Comparison of ENCODE assay signal across 16 cellular contexts in genomic region chr15:68576253-68577236, GRCh38. TPM values are rescaled to one million over a fixed set of nuclear protein-coding genes. Genes with fewer than 3 reads are reported as not detected.
DNase-seq lines count a peak whose midpoint lies in the region; ATAC-seq, FAIRE-seq and TF ChIP-seq lines count a peak whose summit lies in the region.
"Had no signal": no experiment of that assay in that cellular context is flagged by ENCODE, and none has a peak within 500 bp of the region (broad histone marks: within the 10 kb centered on the region; RNA-seq: fewer than 3 reads in every experiment).

No MANE protein-coding gene starts in this region.

- H2BK15ac ChIP-seq in H1 (ENCODE audit: low read length), result peak overlapping the region; percentile 93

- peak overlapping the region; percentile 10; the same call in 1 of the 2 replicates for H3K18ac ChIP-seq in H1 (ENCODE audit: extremely low read depth, low read length)

- H3K14ac ChIP-seq in H1 (ENCODE audit: insufficient read length), result no peak overlapping the region

- WGBS in H1 (ENCODE audit: extremely low coverage in 1 of 2, insufficient coverage in 1 of 2, insufficient read length in 1 of 2, insufficient replicate concordance in 2 of 2, low coverage in 1 of 2, low lambda C conversion rate in 2 of 2, missing lambda C conversion rate in 1 of 2), 2 experiments, result 79% methylated on average over 10 of the region's 10 CpGs; no CpG with 5 or more reads in 1 of the 2 experiments

- intact Hi-C loops in left ventricle myocardium superior (cut with micrococcal nuclease) (loop anchor here (10.0 kb wide), 1 partner anchor 248 kb away; the partner anchor contains the start of gene ANP32A), left ventricle myocardium inferior (cut with micrococcal nuclease) (loop anchor here (5.0 kb wide), 1 partner anchor 96 kb away; no protein-coding TSS in a partner anchor)

- ATAC-seq in left ventricle myocardium superior, result no peak
- no peak for ATAC-seq in GM21360 (IDR thresholded peaks at IDR 0.05; ENCODE audit: unreplicated experiment)
- ATAC-seq: activated T-cell treated with anti-CD3 and anti-CD28 coated beads, Interleukin-2, amount 50 U/mL, for 4 hours had no signal

- no peak overlapping the region for H3K4ac ChIP-seq in H1 (replicated peaks; ENCODE audit: insufficient read length, low read depth, low read length)

- no peak overlapping the region for H3K9ac ChIP-seq in H1 (replicated peaks in 1 of 4; ENCODE audit: extremely low read depth in 1 of 4, low read depth in 3 of 4, low read length in 3 of 4)

- CTCF ChIA-PET in H1 (lab: Charles Lee; ENCODE audit: partially characterized antibody), result interaction anchor here (1.0 to 1.7 kb wide), 8 partner anchors 9 to 144 kb away, joined by 3 to 6 read pairs (median 3); no protein-coding TSS in a partner anchor

- in situ Hi-C loops in GM13977 (cut with MboI; ENCODE audit: low pct_unique_long_range_greater_than_20kb, low sequenced_read_pairs, unreplicated experiment), result no loop called here

- FAIRE-seq in H1 (lab: Jason Lieb, UNC), result no peak
- FAIRE-seq in urothelium cell line (lab: Jason Lieb, UNC), result peak; percentile 59

- H3K4me3 ChIP-seq in left ventricle myocardium inferior, result no peak overlapping the region
- no peak overlapping the region for H3K4me3 ChIP-seq in H1 (ENCODE audit: extremely low read depth in 1 of 4, insufficient read depth in 2 of 4, low read depth in 3 of 4, low read length in 4 of 4)
- H3K4me3 ChIP-seq in H7 (ENCODE audit: insufficient read depth, low read depth, low read length), result no peak overlapping the region
- H3K4me3 ChIP-seq: body of pancreas, mucosa of descending colon had no signal

- H2BK120ac ChIP-seq in H1 (replicated peaks; ENCODE audit: low read depth, low read length), result no peak overlapping the region

- no peak for TF ChIP-seq RAD21 in H1 (IDR thresholded peaks at IDR 0.05 in 1 of 2, conservative IDR thresholded peaks at IDR 0.05 in 1 of 2; ENCODE audit: low read depth in 2 of 2, low read length in 2 of 2)

- no peak overlapping the region for H2AFZ ChIP-seq in H1 (ENCODE audit: low read length)

- no peak overlapping the region for H4K8ac ChIP-seq in H1 (ENCODE audit: extremely low read depth, insufficient read depth, low read length)

- H3K23ac ChIP-seq in H1 (ENCODE audit: insufficient read length), result no peak overlapping the region

- H4K20me1 ChIP-seq in H1 (replicated peaks in 1 of 2; ENCODE audit: control insufficient read depth in 1 of 2, insufficient read depth in 2 of 2, low read length in 2 of 2), result no peaks in the 10 kb centered on the region

- no peak overlapping the region for H4K91ac ChIP-seq in H1 (replicated peaks; ENCODE audit: insufficient read length, low read length)

- H3K27ac ChIP-seq in left ventricle myocardium inferior (replicated peaks) (no peak overlapping the region), H1 (ENCODE audit: low read depth, low read length) (no peak overlapping the region)
- H3K27ac ChIP-seq: body of pancreas had no signal

- H4K5ac ChIP-seq in H1 (ENCODE audit: insufficient read length, low read depth, low read length), result no peak overlapping the region

- peak overlapping the region in 1 of 2 experiments; percentile 95; a peak in 1 of 4 replicates for H3K4me2 ChIP-seq in H1 (ENCODE audit: insufficient read depth in 1 of 2, low read depth in 2 of 2, low read length in 2 of 2)

- no peak overlapping the region for H2AK5ac ChIP-seq in H1 (ENCODE audit: low read depth, low read length)

- TF ChIP-seq CTCF in left ventricle myocardium inferior (IDR thresholded peaks at IDR 0.05; ENCODE audit: borderline replicate concordance) (no peak), H1 (IDR thresholded peaks at IDR 0.05; ENCODE audit: control extremely low read depth in 1 of 3, insufficient read depth in 1 of 3, low read depth in 1 of 3, low read length in 3 of 3) (no peak), GM13977 (IDR thresholded peaks at IDR 0.05; ENCODE audit: extremely low read depth, insufficient read depth, missing control alignments) (no peak)

- H2BK5ac ChIP-seq in H1 (ENCODE audit: low read depth, low read length), result no peak overlapping the region

- H2BK12ac ChIP-seq in H1 (ENCODE audit: low read depth, low read length), result peak overlapping the region; percentile 4; the same call in 1 of the 2 replicates

- no peaks in the 10 kb centered on the region for H3K9me3 ChIP-seq in left ventricle myocardium inferior (replicated peaks)
- H3K9me3 ChIP-seq in H1 (ENCODE audit: insufficient read depth in 2 of 2, low read depth in 1 of 2, low read length in 1 of 2), result no peaks in the 10 kb centered on the region
- H3K9me3 ChIP-seq: body of pancreas, mucosa of descending colon had no signal

- POLR2A ChIA-PET in H1 (lab: Charles Lee; ENCODE audit: partially characterized antibody), result interaction anchor here (1.6 kb wide), 1 partner anchor 97 kb away, joined by 4 read pairs; no protein-coding TSS in a partner anchor

- peaks cover 14% of the 10 kb centered on the region for H3K23me2 ChIP-seq in H1 (ENCODE audit: low read depth, low read length)

- no peak overlapping the region for H3K56ac ChIP-seq in H1 (replicated peaks; ENCODE audit: insufficient read length, low read depth, low read length)

- H3K79me1 ChIP-seq in H1 (ENCODE audit: low read depth, low read length), result no peaks in the 10 kb centered on the region; the same call in 1 of the 2 replicates

- TF ChIP-seq EP300 in H1 (IDR thresholded peaks at IDR 0.05; ENCODE audit: borderline replicate concordance in 1 of 2, low read depth in 2 of 2, low read length in 2 of 2), result no peak

- H2BK20ac ChIP-seq in H1 (ENCODE audit: low read length), result no peak overlapping the region

- H3K4me1 ChIP-seq in left ventricle myocardium inferior, result peaks cover 36% of the 10 kb centered on the region
- peaks cover 15 to 45% (median 32%) of the 10 kb centered on the region in 4 experiments for H3K4me1 ChIP-seq in H1 (replicated peaks in 1 of 4; ENCODE audit: control insufficient read depth in 3 of 4, insufficient read depth in 4 of 4, low read length in 3 of 4)

- DNase-seq in left ventricle myocardium superior (peak; percentile 34), left ventricle myocardium inferior (no peak), NCI-H2227 treated with DMSO at 0.1 percent for 48 hours (lab: John Stamatoyannopoulos, UW) (peak; percentile 3), H1 (ENCODE audit: low read depth in 1 of 2, low spot score in 2 of 2) (no peak), urothelium cell line (ENCODE audit: low spot score) (no peak), H7 (no peak), GM13977 (ENCODE audit: low spot score) (no peak)
- DNase-seq: activated T-cell treated with anti-CD3 and anti-CD28 coated beads, Interleukin-2, amount 50 U/mL, for 4 hours; body of pancreas; effector CD4-positive, alpha-beta T cell; foreskin fibroblast; GDM1; stimulated activated CD4-positive, alpha-beta T cell treated with anti-CD3 and anti-CD28 coated beads, Interleukin-4, amount 100 ng/mL, for 24 hours; stimulated activated naive CD4-positive, alpha-beta T cell treated with Interleukin-2 at 50 U/mL for 16 hours had no signal

- no peaks in the 10 kb centered on the region for H3K27me3 ChIP-seq in left ventricle myocardium inferior (ENCODE audit: low read depth)
- H3K27me3 ChIP-seq in H1 (replicated peaks in 1 of 4; ENCODE audit: control insufficient read depth in 3 of 4, extremely low read depth in 1 of 4, insufficient read depth in 3 of 4, low read length in 3 of 4), result peaks cover 0 to 31% (median 24%) of the 10 kb centered on the region in 4 experiments; a peak in 6 of 7 replicates
- peaks cover 26% of the 10 kb centered on the region for H3K27me3 ChIP-seq in H7 (ENCODE audit: control insufficient read depth, insufficient read depth, low read length)
- H3K27me3 ChIP-seq: body of pancreas had no signal

- no peaks in the 10 kb centered on the region for H3K79me2 ChIP-seq in H1 (ENCODE audit: control insufficient read depth in 1 of 2, insufficient read depth in 2 of 2, low read length in 2 of 2)

- TF ChIP-seq POLR2A in H1 (IDR thresholded peaks at IDR 0.05; ENCODE audit: control extremely low read depth in 1 of 2, low read depth in 2 of 2, low read length in 2 of 2), result no peak

- H3K36me3 ChIP-seq in left ventricle myocardium inferior (no peaks in the 10 kb centered on the region), H1 (ENCODE audit: control insufficient read depth in 2 of 4, insufficient read depth in 4 of 4, low read length in 3 of 4) (no peaks in the 10 kb centered on the region), H7 (replicated peaks; ENCODE audit: control insufficient read depth, insufficient read depth, low read length) (no peaks in the 10 kb centered on the region)

TF ChIP-seq in H1, 55 proteins besides CTCF, POLR2A, EP300 and RAD21 (continues in another document):
- TF ChIP-seq SP1 (IDR thresholded peaks at IDR 0.05; ENCODE audit: low read depth, low read length) (no peak), CTBP2 (IDR thresholded peaks at IDR 0.05; ENCODE audit: borderline replicate concordance, insufficient read depth, insufficient read length, low read length) (no peak), SIN3A (conservative IDR thresholded peaks at IDR 0.05 in 1 of 2, IDR thresholded peaks at IDR 0.05 in 1 of 2; ENCODE audit: low read depth in 1 of 2, low read length in 2 of 2) (no peak), ZNF274 (IDR thresholded peaks at IDR 0.05; ENCODE audit: borderline replicate concordance, extremely low read depth, low read length) (no peak)

RNA-seq across cellular contexts. Expression of gene CORO2B, which starts 2.2 kb away (rescaled TPM):
- 5.9 TPM for total RNA-seq in left ventricle myocardium superior
- 5.0 TPM for total RNA-seq in left ventricle myocardium inferior
- 3.4 and 4.7 TPM in 2 replicates for total RNA-seq in H1 (2021; fragmentation: NEBNext Ultra II Directional; extraction: Animal tissue kit (Norgen Biotek cat#: 25700))
- polyA plus RNA-seq in H1 (2011; rRNA removed), result 6.1 and 6.7 TPM in 2 replicates
- polyA plus RNA-seq in H1 (2011; cell fraction: cytosol; rRNA removed), result 3.5 TPM
- polyA plus RNA-seq in H1 (2011; cell fraction: nucleus; rRNA removed), result 5.4 TPM
- polyA plus RNA-seq in H1 (2012, experiment 1 of 2), result 3.8 to 5.5 TPM (median 4.8 TPM) in 4 replicates
- 3.7 TPM for polyA plus RNA-seq in H1 (2012, experiment 2 of 2)
- polyA plus RNA-seq in H1 (2013, experiment 1 of 2), result 2.4 TPM
- 2.2 TPM for polyA plus RNA-seq in H1 (2013, experiment 2 of 2)
- 4.0 TPM in 2 replicates for polyA minus RNA-seq in H1 (2011; rRNA and poly(A)+ RNA removed)
- polyA minus RNA-seq in H1 (2011; cell fraction: cytosol; rRNA and poly(A)+ RNA removed), result 2.9 TPM
- 2.2 TPM for polyA minus RNA-seq in H1 (2011; cell fraction: nucleus; rRNA and poly(A)+ RNA removed)
- total RNA-seq in H7 (2014; rRNA removed; shearing (Covaris generic)), result 3.8 and 5.4 TPM in 2 replicates

Comparison
In these comparisons a context has a peak if more than half of its experiments do, and no peak if none do; other contexts are left out.
1. DNase-seq: peak in left ventricle myocardium superior (single experiment) and NCI-H2227 treated with DMSO at 0.1 percent for 48 hours (single experiment); none in left ventricle myocardium inferior (single experiment), H1 (0 of 2), urothelium cell line (single experiment), H7 (single experiment) and GM13977 (single experiment).